In the genomic region with DNA sequence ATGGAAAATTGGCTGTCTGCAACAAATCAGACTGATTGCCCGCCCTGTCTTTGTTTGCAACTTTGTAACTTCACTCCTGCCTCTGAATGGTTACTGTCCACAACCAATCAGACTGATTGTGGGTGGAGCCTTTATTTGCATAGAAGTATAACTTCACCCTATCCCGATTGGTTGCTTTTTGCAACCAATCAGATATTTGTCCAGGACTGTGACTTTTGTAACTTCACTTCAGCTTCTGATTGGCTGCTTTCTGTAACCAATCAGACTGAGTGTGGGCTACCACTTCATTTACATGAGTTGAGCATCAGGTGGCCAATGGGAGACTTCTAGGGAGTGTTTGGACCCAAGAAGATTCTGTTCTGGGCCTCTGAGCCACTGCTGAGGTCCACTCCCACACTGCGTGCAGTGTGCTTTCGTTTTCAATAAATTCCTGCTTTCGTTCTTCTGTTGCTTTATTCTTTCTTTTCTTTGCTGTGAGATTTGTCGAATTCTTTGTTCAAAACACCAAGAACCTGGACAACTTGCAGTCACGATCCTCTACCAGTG, we compare ENCODE assay signal across 1 cellular context.
TF ChIP-seq lines count a peak whose summit lies in the region.

No MANE protein-coding gene starts in this region.

TF ChIP-seq in A549, 52 proteins besides CTCF, POLR2A, EP300 and RAD21 (continued from another document):
- TF ChIP-seq, protein P1, sequence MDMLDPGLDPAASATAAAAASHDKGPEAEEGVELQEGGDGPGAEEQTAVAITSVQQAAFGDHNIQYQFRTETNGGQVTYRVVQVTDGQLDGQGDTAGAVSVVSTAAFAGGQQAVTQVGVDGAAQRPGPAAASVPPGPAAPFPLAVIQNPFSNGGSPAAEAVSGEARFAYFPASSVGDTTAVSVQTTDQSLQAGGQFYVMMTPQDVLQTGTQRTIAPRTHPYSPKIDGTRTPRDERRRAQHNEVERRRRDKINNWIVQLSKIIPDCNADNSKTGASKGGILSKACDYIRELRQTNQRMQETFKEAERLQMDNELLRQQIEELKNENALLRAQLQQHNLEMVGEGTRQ (IDR thresholded peaks at IDR 0.05), result no peak
- TF ChIP-seq RARB (CRISPR knock-in tag; IDR thresholded peaks at IDR 0.05) (no peak), CBX8 (IDR thresholded peaks at IDR 0.05) (no peak), FOSL2 (IDR thresholded peaks at IDR 0.05) (no peak), FOSL2 (CRISPR knock-in tag; IDR thresholded peaks at IDR 0.05) (no peak)
- TF ChIP-seq, protein P2, sequence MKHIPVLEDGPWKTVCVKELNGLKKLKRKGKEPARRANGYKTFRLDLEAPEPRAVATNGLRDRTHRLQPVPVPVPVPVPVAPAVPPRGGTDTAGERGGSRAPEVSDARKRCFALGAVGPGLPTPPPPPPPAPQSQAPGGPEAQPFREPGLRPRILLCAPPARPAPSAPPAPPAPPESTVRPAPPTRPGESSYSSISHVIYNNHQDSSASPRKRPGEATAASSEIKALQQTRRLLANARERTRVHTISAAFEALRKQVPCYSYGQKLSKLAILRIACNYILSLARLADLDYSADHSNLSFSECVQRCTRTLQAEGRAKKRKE (CRISPR knock-in tag; IDR thresholded peaks at IDR 0.05; ENCODE audit: low read depth), result no peak
- TF ChIP-seq, protein P3, sequence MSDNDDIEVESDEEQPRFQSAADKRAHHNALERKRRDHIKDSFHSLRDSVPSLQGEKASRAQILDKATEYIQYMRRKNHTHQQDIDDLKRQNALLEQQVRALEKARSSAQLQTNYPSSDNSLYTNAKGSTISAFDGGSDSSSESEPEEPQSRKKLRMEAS (IDR thresholded peaks at IDR 0.05), result no peak
